Comparison of ENCODE assay signal across 26 cellular contexts in genomic region chr7:95631545-95631944, GRCh38. TPM values are rescaled to one million over a fixed set of nuclear protein-coding genes. Genes with fewer than 3 reads are reported as not detected.
DNase-seq lines count a peak whose midpoint lies in the region; ATAC-seq and TF ChIP-seq lines count a peak whose summit lies in the region.
"Had no signal": no experiment of that assay in that cellular context is flagged by ENCODE, and none has a peak within 500 bp of the region (broad histone marks: within the 10 kb centered on the region; RNA-seq: fewer than 3 reads in every experiment).

No MANE protein-coding gene starts in this region.

- H3K27ac ChIP-seq in parathyroid adenoma, result no peak overlapping the region
- peak overlapping the region; percentile 22 for H3K27ac ChIP-seq in vagina
- H3K27ac ChIP-seq: cardiac muscle cell had no signal

- H2AFZ ChIP-seq in parathyroid adenoma, result peak overlapping the region; percentile 71

- H3K27me3 ChIP-seq in parathyroid adenoma (ENCODE audit: control insufficient read depth, insufficient read depth, low read length) (no peaks in the 10 kb centered on the region), vagina (no peaks in the 10 kb centered on the region)
- H3K27me3 ChIP-seq: cardiac muscle cell had no signal

- peaks cover 14% of the 10 kb centered on the region for H3K4me1 ChIP-seq in parathyroid adenoma
- peaks cover 18% of the 10 kb centered on the region for H3K4me1 ChIP-seq in vagina

- no peaks in the 10 kb centered on the region for H3K79me2 ChIP-seq in parathyroid adenoma

- no peak for TF ChIP-seq POLR2A in vagina (IDR thresholded peaks at IDR 0.05)

- H3K36me3 ChIP-seq in parathyroid adenoma (ENCODE audit: control insufficient read depth, insufficient read depth, low read length) (no peaks in the 10 kb centered on the region), vagina (no peaks in the 10 kb centered on the region)
- H3K36me3 ChIP-seq: cardiac muscle cell had no signal

- DNase-seq in NOMO-1 (lab: John Stamatoyannopoulos, UW; ENCODE audit: unreplicated experiment in 2 of 2) (peak; percentile 10 to 16), NOMO-1 treated with dmso at 0.1 percent for 144 hours (lab: John Stamatoyannopoulos, UW; ENCODE audit: unreplicated experiment) (no peak), astrocyte of the spinal cord (ENCODE audit: low read depth, low spot score) (peak; percentile 5), vagina (ENCODE audit: extremely low spot score in 2 of 2) (no peak), hepatic stellate cell (ENCODE audit: low spot score) (no peak)
- DNase-seq: activated CD8-positive, alpha-beta T cell treated with anti-CD3 and anti-CD28 coated beads for 36 hours; aorta; CD8-positive, alpha-beta memory T cell; cortex of kidney; effector memory CD8-positive, alpha-beta T cell; naive thymus-derived CD4-positive, alpha-beta T cell; NCI-H1417; NCI-H2081; NCI-H345; NCI-H748 treated with DMSO at 0.1 percent for 48 hours; nucleus accumbens; small intestine had no signal

- no peak overlapping the region for H3K9ac ChIP-seq in parathyroid adenoma

- TF ChIP-seq CTCF in astrocyte of the spinal cord (IDR thresholded peaks at IDR 0.05; ENCODE audit: low read depth, low read length), result no peak
- TF ChIP-seq CTCF in parathyroid adenoma (IDR thresholded peaks at IDR 0.05), result no peak
- no peak for TF ChIP-seq CTCF in vagina (IDR thresholded peaks at IDR 0.05)

- in situ Hi-C loops in astrocyte of the spinal cord (cut with HindIII; ENCODE audit: low sequenced_read_pairs), result no loop called here

- H3K4me2 ChIP-seq in parathyroid adenoma (ENCODE audit: low read length), result no peak overlapping the region

- intact Hi-C loops in vagina (cut with DNase I), result no loop called here

- H3K4me3 ChIP-seq in astrocyte of the spinal cord (ENCODE audit: low read depth, low read length) (no peak overlapping the region), parathyroid adenoma (ENCODE audit: low read depth, low read length) (no peak overlapping the region), vagina (no peak overlapping the region)
- H3K4me3 ChIP-seq: cardiac muscle cell, K562 had no signal

- H3K9me3 ChIP-seq in parathyroid adenoma (ENCODE audit: control insufficient read depth, low read length) (no peaks in the 10 kb centered on the region), vagina (no peaks in the 10 kb centered on the region)

- ATAC-seq in GM21737 (IDR thresholded peaks at IDR 0.05; ENCODE audit: unreplicated experiment) (no peak), HG02610 (IDR thresholded peaks at IDR 0.05; ENCODE audit: unreplicated experiment) (no peak)
- ATAC-seq: activated CD4-positive, CD25-positive, alpha-beta regulatory T cell treated with anti-CD3 and anti-CD28 coated beads, Interleukin-2, amount 50 U/mL, for 24 hours; activated CD8-positive, alpha-beta T cell treated with anti-CD3 and anti-CD28 coated beads for 36 hours; effector memory CD8-positive, alpha-beta T cell; K562; left lobe of liver; naive thymus-derived CD4-positive, alpha-beta T cell had no signal

RNA-seq across cellular contexts. Expression of gene PDK4, which starts 35.2 kb away (rescaled TPM):
- 399 TPM for total RNA-seq in vagina
- total RNA-seq: activated CD8-positive, alpha-beta T cell treated with anti-CD3 and anti-CD28 coated beads for 36 hours; activated T-helper 2 cell treated with anti-CD3 and anti-CD28 coated beads, Interferon-gamma antibody, Interleukin-2, Interleukin-4, amounts not matched to agents 10 μg/mL and 5 μg/mL and 100 μg/mL, durations not matched to agents 14 hours and 24 hours and 36 hours; T-helper 1 cell treated with Interleukin-12 subunit alpha and Interleukin-12 subunit beta and Interleukin-4 antibody, amounts not matched to agents 30 ng/mL and 1 ng/mL, for 36 hours had no signal

Comparison
In these comparisons a context has a peak if more than half of its experiments do, and no peak if none do; other contexts are left out.
1. DNase-seq: peak in NOMO-1 (2 of 2) and astrocyte of the spinal cord (single experiment); none in NOMO-1 treated with dmso at 0.1 percent for 144 hours (single experiment), vagina (0 of 2) and hepatic stellate cell (single experiment).